9 cellular contexts compared by ENCODE assay signal in genomic region chr5:137888875-137889759, GRCh38. TPM values are rescaled to one million over a fixed set of nuclear protein-coding genes. Genes with fewer than 3 reads are reported as not detected.
DNase-seq lines count a peak whose midpoint lies in the region; ATAC-seq and TF ChIP-seq lines count a peak whose summit lies in the region.
"Had no signal": no experiment of that assay in that cellular context is flagged by ENCODE, and none has a peak within 500 bp of the region (broad histone marks: within the 10 kb centered on the region; RNA-seq: fewer than 3 reads in every experiment).

TSS of gene PKD2L2 (plus strand) at chr5:137889457. CDS start at chr5:137889492, 35 bp downstream.

- H3K4me1 ChIP-seq in hepatocyte (ENCODE audit: insufficient read depth): no peaks in the 10 kb centered on the region
- peaks cover 0 to 2% of the 10 kb centered on the region in 2 donors for H3K4me1 ChIP-seq in aorta (ENCODE audit: control insufficient read depth in 1 of 2, insufficient read depth in 2 of 2, low read length in 2 of 2)

- intact Hi-C loops in aorta (cut with DNase I): loop anchor here in 1 of 2 donors (5.0 kb wide), 1 partner anchor 52 kb away; no protein-coding TSS in a partner anchor

- DNase-seq in AG08396 (ENCODE audit: low spot score) (peak; percentile 13), T-helper 1 cell (peak; percentile 58 to 90 (median 68)), amygdala (lab: John Stamatoyannopoulos, UW) (peak in 55 of 56 donors; percentile 13 to 87 (median 68)), hepatocyte (ENCODE audit: low spot score) (peak; percentile 77), retina (peak; percentile 93), aorta (peak; percentile 92)

- H3K4me3 ChIP-seq in hepatocyte (no peak within 1 kb of the TSS), aorta (ENCODE audit: low read length in 2 of 2) (peak within 1 kb of the TSS in 1 of 2 donors; percentile 33)

- H3K9me2 ChIP-seq in hepatocyte (replicated peaks; ENCODE audit: insufficient read depth): no peaks in the 10 kb centered on the region

- 66% methylated on average over 59 of the region's 59 CpGs for WGBS in hepatocyte (ENCODE audit: low lambda C conversion rate, missing lambda C conversion rate)
- WGBS in aorta, 2 donors: 15% methylated on average over 59 of the region's 59 CpGs

- no peaks in the 10 kb centered on the region for H3K79me2 ChIP-seq in hepatocyte

- no peaks in the 10 kb centered on the region for H3K36me3 ChIP-seq in hepatocyte (replicated peaks; ENCODE audit: insufficient read depth, low read depth)
- no peaks in the 10 kb centered on the region for H3K36me3 ChIP-seq in aorta (ENCODE audit: control insufficient read depth in 1 of 2, insufficient read depth in 2 of 2, low read length in 1 of 2)

- H3K27ac ChIP-seq in hepatocyte (no peak within 1 kb of the TSS), aorta (ENCODE audit: low read depth in 1 of 2, low read length in 2 of 2) (peak within 1 kb of the TSS; percentile 69 to 91)

- H3K27me3 ChIP-seq in hepatocyte: no peaks in the 10 kb centered on the region
- no peaks in the 10 kb centered on the region for H3K27me3 ChIP-seq in aorta (ENCODE audit: control insufficient read depth in 1 of 2, insufficient read depth in 2 of 2, low read length in 1 of 2)

- H4K20me1 ChIP-seq in hepatocyte (ENCODE audit: insufficient read depth, poor library complexity, severe bottlenecking): no peaks in the 10 kb centered on the region

- no peak for TF ChIP-seq CTCF in hepatocyte (IDR thresholded peaks at IDR 0.05; ENCODE audit: poor library complexity)

- ATAC-seq in GM19043 (IDR thresholded peaks at IDR 0.05; ENCODE audit: low read depth, unreplicated experiment) (peak; percentile 91), HG03354 (IDR thresholded peaks at IDR 0.05; ENCODE audit: poor library complexity, severe bottlenecking, unreplicated experiment) (peak; percentile 94), aorta (ENCODE audit: low FRiP score) (peak; percentile 96)
- ATAC-seq: HCT116 had no signal

- peak within 1 kb of the TSS; percentile 70 for H3K4me2 ChIP-seq in hepatocyte

- H3K9me3 ChIP-seq in hepatocyte (ENCODE audit: low read depth) (no peaks in the 10 kb centered on the region), aorta (ENCODE audit: control insufficient read depth, low read length) (no peaks in the 10 kb centered on the region)

- peak within 1 kb of the TSS; percentile 67 for H2AFZ ChIP-seq in hepatocyte

RNA-seq across cellular contexts. Expression of gene PKD2L2, which starts in this region (rescaled TPM):
- total RNA-seq in hepatocyte (not detected in 2 replicates), aorta (not detected)
- polyA plus RNA-seq in hepatocyte (0.09 and 0.11 TPM in 2 replicates), aorta (not detected)

Comparison
In these comparisons a context has a peak if more than half of its experiments do, and no peak if none do; other contexts are left out.
1. Peak in DNase-seq and H3K4me2 ChIP-seq in hepatocyte; RNA of the gene not detected or under 1 TPM.
2. Peak in DNase-seq, ATAC-seq and H3K27ac ChIP-seq in aorta; RNA of the gene not detected or under 1 TPM.
3. DNase-seq: peak in every context shown above with its lines; median percentile 93 in retina; 92 in aorta; 77 in hepatocyte; 68 in T-helper 1 cell; 68 in amygdala; 13 in AG08396.